7 cellular contexts compared by ENCODE assay signal in the genomic region with DNA sequence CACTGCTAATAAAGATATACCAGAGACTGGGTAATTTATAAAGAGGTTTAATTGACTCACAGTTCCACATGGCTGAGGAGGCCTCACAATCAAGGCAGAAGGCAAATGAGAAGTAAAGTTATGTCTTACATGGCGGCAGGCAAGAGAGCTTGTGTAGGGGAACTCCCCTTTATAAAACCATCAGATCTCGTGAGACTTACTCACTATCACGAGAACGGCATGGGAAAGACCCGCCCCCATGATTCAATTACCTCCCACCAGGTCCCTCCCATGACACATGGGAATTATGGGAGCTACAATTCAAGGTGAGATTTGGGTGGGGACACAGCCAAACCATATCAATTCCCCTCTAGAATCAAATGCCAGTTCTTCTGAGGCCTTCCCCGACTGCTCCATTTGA.
DNase-seq lines count a peak whose midpoint lies in the region; ATAC-seq and TF ChIP-seq lines count a peak whose summit lies in the region.
"Not testable (repeated sequence)": the region's sequence is repeated elsewhere in the genome, so short reads cannot be mapped to it uniquely, and the experiment has no call there.

No MANE protein-coding gene starts in this region.

- H3K9me3 ChIP-seq in KOPT-K1 (ENCODE audit: insufficient read depth, low read length, poor library complexity, severe bottlenecking); neural progenitor cell (ENCODE audit: low read depth): not testable (repeated sequence)
- peaks cover 11% of the 10 kb centered on the region for H3K9me3 ChIP-seq in left ventricle myocardium inferior (replicated peaks)

- not testable (repeated sequence) for H3K4me3 Mint-ChIP-seq in CD14-positive monocyte; activated T-helper 2 cell treated with anti-CD3 and anti-CD28 coated beads, Interferon-gamma antibody, Interleukin-2, Interleukin-4, amounts not matched to agents 10 μg/mL and 5 μg/mL and 100 μg/mL, durations not matched to agents 14 hours and 24 hours and 36 hours (ENCODE audit: low read depth); activated naive CD8-positive, alpha-beta T cell treated with anti-CD3 and anti-CD28 coated beads, Interleukin-2, amount 50 U/mL, for 24 hours; neural progenitor cell
- H3K4me3 Mint-ChIP-seq in activated CD4-positive, alpha-beta memory T cell treated with anti-CD3 and anti-CD28 coated beads for 36 hours, result peak overlapping the region; percentile 40

- peak overlapping the region; percentile 5 to 98 (median 84) for H3K27ac Mint-ChIP-seq in CD14-positive monocyte
- peak overlapping the region; percentile 60 for H3K27ac Mint-ChIP-seq in activated CD4-positive, alpha-beta memory T cell treated with anti-CD3 and anti-CD28 coated beads for 36 hours
- H3K27ac Mint-ChIP-seq in activated T-helper 2 cell treated with anti-CD3 and anti-CD28 coated beads, Interferon-gamma antibody, Interleukin-2, Interleukin-4, amounts not matched to agents 10 μg/mL and 5 μg/mL and 100 μg/mL, durations not matched to agents 14 hours and 24 hours and 36 hours, result peak overlapping the region; percentile 56
- H3K27ac Mint-ChIP-seq in activated naive CD8-positive, alpha-beta T cell treated with anti-CD3 and anti-CD28 coated beads, Interleukin-2, amount 50 U/mL, for 24 hours, result peak overlapping the region; percentile 19
- H3K27ac Mint-ChIP-seq in neural progenitor cell, result peak overlapping the region; percentile 79

- H3K27me3 Mint-ChIP-seq in CD14-positive monocyte (ENCODE audit: low read depth in 3 of 3); activated CD4-positive, alpha-beta memory T cell treated with anti-CD3 and anti-CD28 coated beads for 36 hours; activated T-helper 2 cell treated with anti-CD3 and anti-CD28 coated beads, Interferon-gamma antibody, Interleukin-2, Interleukin-4, amounts not matched to agents 10 μg/mL and 5 μg/mL and 100 μg/mL, durations not matched to agents 14 hours and 24 hours and 36 hours (ENCODE audit: low read depth); activated naive CD8-positive, alpha-beta T cell treated with anti-CD3 and anti-CD28 coated beads, Interleukin-2, amount 50 U/mL, for 24 hours; neural progenitor cell (ENCODE audit: insufficient read depth, low read depth): not testable (repeated sequence)

- not testable (repeated sequence) for TF ChIP-seq CTCF in CD14-positive monocyte (IDR thresholded peaks at IDR 0.05); left ventricle myocardium inferior (IDR thresholded peaks at IDR 0.05; ENCODE audit: borderline replicate concordance); neural progenitor cell (IDR thresholded peaks at IDR 0.05)

- not testable (repeated sequence) for H3F3A ChIP-seq in neural progenitor cell (ENCODE audit: low read depth)

- H3K27ac ChIP-seq in KOPT-K1 (ENCODE audit: low read depth, low read length, poor library complexity, severe bottlenecking) (peak overlapping the region; percentile 69), left ventricle myocardium inferior (replicated peaks) (peak overlapping the region; percentile 19)
- H3K27ac ChIP-seq in neural progenitor cell, result not testable (repeated sequence)

- not testable (repeated sequence) for DNase-seq in CD14-positive monocyte (ENCODE audit: low spot score); activated T-helper 2 cell treated with anti-CD3 and anti-CD28 coated beads, Interferon-gamma antibody, Interleukin-2, Interleukin-4, amounts not matched to agents 10 μg/mL and 5 μg/mL and 100 μg/mL, durations not matched to agents 14 hours and 24 hours and 36 hours (ENCODE audit: low spot score); activated naive CD8-positive, alpha-beta T cell treated with anti-CD3 and anti-CD28 coated beads, Interleukin-2, amount 50 U/mL, for 24 hours; left ventricle myocardium inferior; neural progenitor cell (ENCODE audit: low spot score)
- DNase-seq in activated CD4-positive, alpha-beta memory T cell treated with anti-CD3 and anti-CD28 coated beads for 36 hours, result peak; percentile 51

- H3K36me3 Mint-ChIP-seq in CD14-positive monocyte (peaks cover 41 to 44% of the 10 kb centered on the region in 2 donors), neural progenitor cell (peaks cover 31% of the 10 kb centered on the region)
- H3K36me3 Mint-ChIP-seq in activated CD4-positive, alpha-beta memory T cell treated with anti-CD3 and anti-CD28 coated beads for 36 hours, result peaks cover 51% of the 10 kb centered on the region
- H3K36me3 Mint-ChIP-seq in activated T-helper 2 cell treated with anti-CD3 and anti-CD28 coated beads, Interferon-gamma antibody, Interleukin-2, Interleukin-4, amounts not matched to agents 10 μg/mL and 5 μg/mL and 100 μg/mL, durations not matched to agents 14 hours and 24 hours and 36 hours (ENCODE audit: low read depth), result peaks cover 75% of the 10 kb centered on the region
- H3K36me3 Mint-ChIP-seq in activated naive CD8-positive, alpha-beta T cell treated with anti-CD3 and anti-CD28 coated beads, Interleukin-2, amount 50 U/mL, for 24 hours (ENCODE audit: low read depth), result peaks cover 49% of the 10 kb centered on the region

- POLR2A ChIA-PET in activated CD4-positive, alpha-beta memory T cell treated with anti-CD3 and anti-CD28 coated beads for 36 hours (lab: Charles Lee), result not testable (repeated sequence)

- intact Hi-C loops in CD14-positive monocyte (cut with micrococcal nuclease), result loop anchor here in 1 of 2 donors (5.0 kb wide), 1 partner anchor 34 kb away; no protein-coding TSS in a partner anchor
- intact Hi-C loops in activated CD4-positive, alpha-beta memory T cell treated with anti-CD3 and anti-CD28 coated beads for 36 hours (cut with micrococcal nuclease); activated T-helper 2 cell treated with anti-CD3 and anti-CD28 coated beads, Interferon-gamma antibody, Interleukin-2, Interleukin-4, amounts not matched to agents 10 μg/mL and 5 μg/mL and 100 μg/mL, durations not matched to agents 14 hours and 24 hours and 36 hours (cut with micrococcal nuclease); left ventricle myocardium inferior (cut with micrococcal nuclease): not testable (repeated sequence)

- H3K9me3 Mint-ChIP-seq in CD14-positive monocyte, neural progenitor cell: not testable (repeated sequence)
- H3K9me3 Mint-ChIP-seq in activated CD4-positive, alpha-beta memory T cell treated with anti-CD3 and anti-CD28 coated beads for 36 hours, result peaks cover 20% of the 10 kb centered on the region
- H3K9me3 Mint-ChIP-seq in activated T-helper 2 cell treated with anti-CD3 and anti-CD28 coated beads, Interferon-gamma antibody, Interleukin-2, Interleukin-4, amounts not matched to agents 10 μg/mL and 5 μg/mL and 100 μg/mL, durations not matched to agents 14 hours and 24 hours and 36 hours, result peaks cover 13% of the 10 kb centered on the region
- peaks cover 24% of the 10 kb centered on the region for H3K9me3 Mint-ChIP-seq in activated naive CD8-positive, alpha-beta T cell treated with anti-CD3 and anti-CD28 coated beads, Interleukin-2, amount 50 U/mL, for 24 hours

- H3K4me1 Mint-ChIP-seq in CD14-positive monocyte, result peaks cover 96% of the 10 kb centered on the region
- H3K4me1 Mint-ChIP-seq in activated CD4-positive, alpha-beta memory T cell treated with anti-CD3 and anti-CD28 coated beads for 36 hours (ENCODE audit: low read depth), result peaks cover 85% of the 10 kb centered on the region
- peaks cover 63% of the 10 kb centered on the region for H3K4me1 Mint-ChIP-seq in activated T-helper 2 cell treated with anti-CD3 and anti-CD28 coated beads, Interferon-gamma antibody, Interleukin-2, Interleukin-4, amounts not matched to agents 10 μg/mL and 5 μg/mL and 100 μg/mL, durations not matched to agents 14 hours and 24 hours and 36 hours (ENCODE audit: low read depth)
- peaks cover 80% of the 10 kb centered on the region for H3K4me1 Mint-ChIP-seq in activated naive CD8-positive, alpha-beta T cell treated with anti-CD3 and anti-CD28 coated beads, Interleukin-2, amount 50 U/mL, for 24 hours
- H3K4me1 Mint-ChIP-seq in neural progenitor cell, result peaks cover 53% of the 10 kb centered on the region

- H4K20me1 ChIP-seq in neural progenitor cell (ENCODE audit: low read depth), result peaks cover 42% of the 10 kb centered on the region

- not testable (repeated sequence) for H3K4me3 ChIP-seq in left ventricle myocardium inferior, neural progenitor cell

- not testable (repeated sequence) for H3K9ac ChIP-seq in neural progenitor cell

- not testable (repeated sequence) for H3K4me2 ChIP-seq in neural progenitor cell

- H3K36me3 ChIP-seq in KOPT-K1 (ENCODE audit: insufficient read depth, low read length); left ventricle myocardium inferior; neural progenitor cell: not testable (repeated sequence)

- CTCF ChIA-PET in activated CD4-positive, alpha-beta memory T cell treated with anti-CD3 and anti-CD28 coated beads for 36 hours (lab: Charles Lee), result interaction anchor here (1.1 kb wide), 1 partner anchor 18 kb away, joined by 5 read pairs; no protein-coding TSS in a partner anchor

- peaks cover 34% of the 10 kb centered on the region for H3K4me1 ChIP-seq in left ventricle myocardium inferior
- H3K4me1 ChIP-seq in neural progenitor cell, result not testable (repeated sequence)

- ATAC-seq in activated naive CD8-positive, alpha-beta T cell treated with anti-CD3 and anti-CD28 coated beads, Interleukin-2, amount 50 U/mL, for 24 hours, result not testable (repeated sequence)

- not testable (repeated sequence) for H3K27me3 ChIP-seq in left ventricle myocardium inferior (ENCODE audit: low read depth)
- peaks cover 81% of the 10 kb centered on the region for H3K27me3 ChIP-seq in neural progenitor cell

- not testable (repeated sequence) for H2AFZ ChIP-seq in neural progenitor cell (replicated peaks)

- H3K79me2 ChIP-seq in neural progenitor cell (ENCODE audit: low read depth), result not testable (repeated sequence)

Comparison
In these comparisons a context has a peak if more than half of its experiments do, and no peak if none do; other contexts are left out.
1. H3K27ac Mint-ChIP-seq: peak in every context shown above with its lines; median percentile 84 in CD14-positive monocyte; 79 in neural progenitor cell; 60 in activated CD4-positive, alpha-beta memory T cell treated with anti-CD3 and anti-CD28 coated beads for 36 hours; 56 in activated T-helper 2 cell treated with anti-CD3 and anti-CD28 coated beads, Interferon-gamma antibody, Interleukin-2, Interleukin-4, amounts not matched to agents 10 μg/mL and 5 μg/mL and 100 μg/mL, durations not matched to agents 14 hours and 24 hours and 36 hours; 19 in activated naive CD8-positive, alpha-beta T cell treated with anti-CD3 and anti-CD28 coated beads, Interleukin-2, amount 50 U/mL, for 24 hours.